1 cellular context compared by ENCODE assay signal in genomic region chr10:48656241-48656921, GRCh38.
TF ChIP-seq lines count a peak whose summit lies in the region.

No MANE protein-coding gene starts in this region.

TF ChIP-seq in HepG2, 621 proteins besides CTCF, POLR2A, EP300 and RAD21 (continued from another document and continues in another):
- TF ChIP-seq ZNF609 (CRISPR knock-in tag; IDR thresholded peaks at IDR 0.05; ENCODE audit: borderline replicate concordance) (no peak), PPARG (CRISPR knock-in tag; conservative IDR thresholded peaks at IDR 0.05) (no peak), KLF9 (CRISPR knock-in tag; IDR thresholded peaks at IDR 0.05; ENCODE audit: low read depth) (no peak), ZFP91 (CRISPR knock-in tag; IDR thresholded peaks at IDR 0.05; ENCODE audit: borderline replicate concordance) (peak; percentile 67), TEAD3 (CRISPR knock-in tag; optimal IDR thresholded peaks at IDR 0.05; ENCODE audit: borderline replicate concordance) (no peak), NR3C1 (CRISPR knock-in tag; IDR thresholded peaks at IDR 0.05) (no peak), TP53 (CRISPR knock-in tag; conservative IDR thresholded peaks at IDR 0.05) (no peak), KMT2A (CRISPR knock-in tag; IDR thresholded peaks at IDR 0.05) (no peak), ZNF770 (CRISPR knock-in tag; IDR thresholded peaks at IDR 0.05) (no peak), RNF2 (conservative IDR thresholded peaks at IDR 0.05; ENCODE audit: low read depth) (0 out of 2 replicates have a peak, but pooled peaks have one; percentile 67), ZNF557 (CRISPR knock-in tag; IDR thresholded peaks at IDR 0.05) (no peak), GTF2F1 (IDR thresholded peaks at IDR 0.05; ENCODE audit: low read length) (no peak), DRAP1 (CRISPR knock-in tag; IDR thresholded peaks at IDR 0.05) (no peak), ZMAT3 (CRISPR knock-in tag; conservative IDR thresholded peaks at IDR 0.05) (no peak), GATAD1 (CRISPR knock-in tag; IDR thresholded peaks at IDR 0.05) (0 out of 2 replicates have a peak, but pooled peaks have one; percentile 16), ZNF337 (CRISPR knock-in tag; IDR thresholded peaks at IDR 0.05; ENCODE audit: borderline replicate concordance, low read depth) (peak; percentile 63; the same call in 1 of the 2 replicates), SALL2 (CRISPR knock-in tag; IDR thresholded peaks at IDR 0.05) (0 out of 2 replicates have a peak, but pooled peaks have one; percentile 59), XRCC5 (optimal IDR thresholded peaks at IDR 0.05; ENCODE audit: low read length) (peak; percentile 95), YEATS4 (CRISPR knock-in tag; IDR thresholded peaks at IDR 0.05; ENCODE audit: borderline replicate concordance) (peak; percentile 55; the same call in 1 of the 2 replicates), ZFP36L2 (CRISPR knock-in tag; IDR thresholded peaks at IDR 0.05) (no peak), MIER2 (CRISPR knock-in tag; IDR thresholded peaks at IDR 0.05) (no peak), TOE1 (CRISPR knock-in tag; IDR thresholded peaks at IDR 0.05) (no peak), GABPB1 (CRISPR knock-in tag; IDR thresholded peaks at IDR 0.05) (peak; percentile 90), ZNF124 (CRISPR knock-in tag; IDR thresholded peaks at IDR 0.05) (no peak), ZNF790 (CRISPR knock-in tag; IDR thresholded peaks at IDR 0.05; ENCODE audit: borderline replicate concordance) (no peak), IRF1 (CRISPR knock-in tag; IDR thresholded peaks at IDR 0.05; ENCODE audit: low read depth) (no peak), ZBTB38 (CRISPR knock-in tag; IDR thresholded peaks at IDR 0.05) (peak; percentile 29; the same call in 1 of the 2 replicates), FOXP4 (CRISPR knock-in tag; IDR thresholded peaks at IDR 0.05) (no peak), CBX5 (CRISPR knock-in tag; IDR thresholded peaks at IDR 0.05; ENCODE audit: borderline replicate concordance) (no peak), ZBTB3 (CRISPR knock-in tag; IDR thresholded peaks at IDR 0.05; ENCODE audit: borderline replicate concordance, low read depth) (no peak), ATRX (CRISPR knock-in tag; IDR thresholded peaks at IDR 0.05; ENCODE audit: borderline replicate concordance) (no peak), HNF1A (IDR thresholded peaks at IDR 0.05; ENCODE audit: low read depth) (no peak), HNF1A (CRISPR knock-in tag; IDR thresholded peaks at IDR 0.05; ENCODE audit: borderline replicate concordance) (no peak), ZFP36L1 (CRISPR knock-in tag; IDR thresholded peaks at IDR 0.05) (no peak), POGZ (CRISPR knock-in tag; IDR thresholded peaks at IDR 0.05) (peak; percentile 39; the same call in 1 of the 2 replicates), NFRKB (IDR thresholded peaks at IDR 0.05) (no peak), PCBP1 (IDR thresholded peaks at IDR 0.05; ENCODE audit: borderline replicate concordance, low read depth, low read length) (no peak), ZSCAN20 (CRISPR knock-in tag; IDR thresholded peaks at IDR 0.05; ENCODE audit: borderline replicate concordance) (0 out of 2 replicates have a peak, but pooled peaks have one; percentile 33), BRD4 (CRISPR knock-in tag; IDR thresholded peaks at IDR 0.05) (no peak), ZNF292 (CRISPR knock-in tag; IDR thresholded peaks at IDR 0.05; ENCODE audit: borderline replicate concordance, low read depth) (no peak), GPBP1L1 (CRISPR knock-in tag; IDR thresholded peaks at IDR 0.05) (no peak), PHF20 (CRISPR knock-in tag; IDR thresholded peaks at IDR 0.05) (peak; percentile 47; the same call in 1 of the 2 replicates)
